ENCODE assay signal across 21 cellular contexts in genomic region chr18:24103622-24104021, GRCh38. TPM values are rescaled to one million over a fixed set of nuclear protein-coding genes. Genes with fewer than 3 reads are reported as not detected.
DNase-seq lines count a peak whose midpoint lies in the region; ATAC-seq and TF ChIP-seq lines count a peak whose summit lies in the region.
"Had no signal": no experiment of that assay in that cellular context is flagged by ENCODE, and none has a peak within 500 bp of the region (broad histone marks: within the 10 kb centered on the region; RNA-seq: fewer than 3 reads in every experiment).

No MANE protein-coding gene starts in this region.

- no peaks in the 10 kb centered on the region for H3K27me3 ChIP-seq in SK-N-SH (ENCODE audit: insufficient read depth)

- H3K9me2 ChIP-seq in SK-N-SH, result no peaks in the 10 kb centered on the region

- no peak overlapping the region for H3K4me3 Mint-ChIP-seq in stimulated activated naive CD8-positive, alpha-beta T cell treated with anti-CD3 and anti-CD28 coated beads, Interleukin-15, Interleukin-2, amounts not matched to agents 100 ng/mL and 50 ng/mL, for 24 hours
- H3K4me3 Mint-ChIP-seq in stimulated activated naive CD8-positive, alpha-beta T cell treated with anti-CD3 and anti-CD28 coated beads, Interleukin-15, amount 100 ng/mL, for 72 hours, result no peak overlapping the region
- no peak overlapping the region for H3K4me3 Mint-ChIP-seq in stimulated activated effector memory CD8-positive, alpha-beta T cell treated with anti-CD3 and anti-CD28 coated beads, Interleukin-12 subunit alpha, Interleukin-12 subunit beta, amount 100 ng/mL, for 72 hours

- TF ChIP-seq EP300 in SK-N-SH (IDR thresholded peaks at IDR 0.05; ENCODE audit: borderline replicate concordance in 1 of 2, low read depth in 1 of 2, low read length in 1 of 2), result peak in 1 of 2 experiments; percentile 92; a peak in 2 of 4 replicates

- H3K27ac ChIP-seq in SK-N-SH (ENCODE audit: low read depth in 2 of 2, low read length in 1 of 2), result peak overlapping the region in 1 of 2 experiments; percentile 44; a peak in 2 of 4 replicates
- H3K27ac ChIP-seq: A549 had no signal

- H3K36me3 ChIP-seq in SK-N-SH (replicated peaks in 1 of 2; ENCODE audit: control insufficient read depth in 1 of 2, insufficient read depth in 2 of 2, low read length in 1 of 2), result peaks cover 0 to 2% of the 10 kb centered on the region in 2 experiments

- H3K9ac ChIP-seq in SK-N-SH, result no peak overlapping the region

- H3K27ac Mint-ChIP-seq in stimulated activated naive CD8-positive, alpha-beta T cell treated with anti-CD3 and anti-CD28 coated beads, Interleukin-15, Interleukin-2, amounts not matched to agents 100 ng/mL and 50 ng/mL, for 24 hours, result peak overlapping the region; percentile 61
- no peak overlapping the region for H3K27ac Mint-ChIP-seq in stimulated activated naive CD8-positive, alpha-beta T cell treated with anti-CD3 and anti-CD28 coated beads, Interleukin-15, amount 100 ng/mL, for 72 hours
- H3K27ac Mint-ChIP-seq in stimulated activated effector memory CD8-positive, alpha-beta T cell treated with anti-CD3 and anti-CD28 coated beads, Interleukin-12 subunit alpha, Interleukin-12 subunit beta, amount 100 ng/mL, for 72 hours, result peak overlapping the region; percentile 73

- WGBS in SK-N-SH (ENCODE audit: low lambda C conversion rate), result 41% methylated on average over 4 of the region's 4 CpGs

- TF ChIP-seq CTCF in SK-N-SH (IDR thresholded peaks at IDR 0.05) (no peak), fibroblast of mammary gland (conservative IDR thresholded peaks at IDR 0.05; ENCODE audit: control insufficient read depth, insufficient read depth, low read depth, low read length) (no peak)

- no peak for ATAC-seq in stimulated activated naive CD8-positive, alpha-beta T cell treated with anti-CD3 and anti-CD28 coated beads, Interleukin-15, amount 100 ng/mL, for 72 hours
- no peak for ATAC-seq in stimulated activated effector memory CD8-positive, alpha-beta T cell treated with anti-CD3 and anti-CD28 coated beads, Interleukin-12 subunit alpha, Interleukin-12 subunit beta, amount 100 ng/mL, for 72 hours
- ATAC-seq in GM19328 (IDR thresholded peaks at IDR 0.05; ENCODE audit: unreplicated experiment), result no peak
- ATAC-seq: A549 had no signal

- DNase-seq in stimulated activated naive CD8-positive, alpha-beta T cell treated with anti-CD3 and anti-CD28 coated beads, Interleukin-15, amount 100 ng/mL, for 72 hours, result no peak
- DNase-seq in SK-N-SH (peak; percentile 78), fibroblast of mammary gland (ENCODE audit: low read depth) (peak; percentile 14), DMS79 (lab: John Stamatoyannopoulos, UW) (no peak)
- no peak for DNase-seq in stimulated activated effector memory CD8-positive, alpha-beta T cell treated with anti-CD3 and anti-CD28 coated beads, Interleukin-12 subunit alpha, Interleukin-12 subunit beta, amount 100 ng/mL, for 72 hours (ENCODE audit: low spot score in 2 of 2)
- no peak for DNase-seq in central memory CD4-positive, alpha-beta T cell
- DNase-seq: C1 segment of cervical spinal cord, Calu3, H7, Karpas-422, NCI-H1092, NCI-H1417 treated with DMSO at 0.1 percent for 48 hours, NCI-H187 treated with DMSO at 0.1 percent for 48 hours, NCI-H2171 treated with DMSO at 0.1 percent for 48 hours, NCI-H446, NCI-H524 treated with DMSO at 0.1 percent for 48 hours, NCI-H774, SIG-M5 had no signal

- no peaks in the 10 kb centered on the region for H4K20me1 ChIP-seq in SK-N-SH (ENCODE audit: insufficient read depth)

- no peak overlapping the region for H3K4me2 ChIP-seq in SK-N-SH
- H3K4me2 ChIP-seq: A549 had no signal

- peaks cover 0 to 13% of the 10 kb centered on the region in 2 experiments; a peak in 2 of 4 replicates for H3K4me1 ChIP-seq in SK-N-SH (ENCODE audit: control insufficient read depth in 1 of 2, insufficient read depth in 2 of 2, low read depth in 1 of 2, low read length in 1 of 2)
- H3K4me1 ChIP-seq: A549 had no signal

- no peaks in the 10 kb centered on the region for H3K4me1 Mint-ChIP-seq in stimulated activated naive CD8-positive, alpha-beta T cell treated with anti-CD3 and anti-CD28 coated beads, Interleukin-15, Interleukin-2, amounts not matched to agents 100 ng/mL and 50 ng/mL, for 24 hours (ENCODE audit: low read depth)
- peaks cover 16% of the 10 kb centered on the region for H3K4me1 Mint-ChIP-seq in stimulated activated naive CD8-positive, alpha-beta T cell treated with anti-CD3 and anti-CD28 coated beads, Interleukin-15, amount 100 ng/mL, for 72 hours
- peaks cover 54% of the 10 kb centered on the region for H3K4me1 Mint-ChIP-seq in stimulated activated effector memory CD8-positive, alpha-beta T cell treated with anti-CD3 and anti-CD28 coated beads, Interleukin-12 subunit alpha, Interleukin-12 subunit beta, amount 100 ng/mL, for 72 hours

- CTCF ChIA-PET in SK-N-SH (lab: Yijun Ruan, JAX), result interaction anchor here (0.7 kb wide), 1 partner anchor 1999 kb away, joined by 3 read pairs; no protein-coding TSS in a partner anchor

- H3K4me3 ChIP-seq in SK-N-SH (ENCODE audit: low read depth in 2 of 2, low read length in 1 of 2) (no peak overlapping the region), fibroblast of mammary gland (ENCODE audit: control insufficient read depth, low read depth, low read length) (no peak overlapping the region)
- H3K4me3 ChIP-seq: A549 had no signal

- peaks cover 35% of the 10 kb centered on the region for H3K36me3 Mint-ChIP-seq in stimulated activated naive CD8-positive, alpha-beta T cell treated with anti-CD3 and anti-CD28 coated beads, Interleukin-15, Interleukin-2, amounts not matched to agents 100 ng/mL and 50 ng/mL, for 24 hours (ENCODE audit: low read depth)
- peaks cover 66% of the 10 kb centered on the region for H3K36me3 Mint-ChIP-seq in stimulated activated effector memory CD8-positive, alpha-beta T cell treated with anti-CD3 and anti-CD28 coated beads, Interleukin-12 subunit alpha, Interleukin-12 subunit beta, amount 100 ng/mL, for 72 hours

- no peak for TF ChIP-seq RAD21 in SK-N-SH (IDR thresholded peaks at IDR 0.05; ENCODE audit: low read length)

- no peak overlapping the region for H2AFZ ChIP-seq in SK-N-SH (ENCODE audit: low read depth)

- H3K9me3 ChIP-seq in SK-N-SH, result no peaks in the 10 kb centered on the region
- H3K9me3 ChIP-seq: A549 had no signal

- H3K79me2 ChIP-seq in SK-N-SH (ENCODE audit: insufficient read depth), result no peaks in the 10 kb centered on the region

- POLR2A ChIA-PET in SK-N-SH (lab: Yijun Ruan, JAX), result interaction anchor here (1.0 kb wide), 1 partner anchor 35 kb away, joined by 3 read pairs; the partner anchor contains the start of gene CABYR

- H3F3A ChIP-seq in SK-N-SH (replicated peaks; ENCODE audit: insufficient read depth), result peaks cover 5% of the 10 kb centered on the region

- no peaks in the 10 kb centered on the region for H3K9me3 Mint-ChIP-seq in stimulated activated naive CD8-positive, alpha-beta T cell treated with anti-CD3 and anti-CD28 coated beads, Interleukin-15, Interleukin-2, amounts not matched to agents 100 ng/mL and 50 ng/mL, for 24 hours
- no peaks in the 10 kb centered on the region for H3K9me3 Mint-ChIP-seq in stimulated activated naive CD8-positive, alpha-beta T cell treated with anti-CD3 and anti-CD28 coated beads, Interleukin-15, amount 100 ng/mL, for 72 hours
- H3K9me3 Mint-ChIP-seq in stimulated activated effector memory CD8-positive, alpha-beta T cell treated with anti-CD3 and anti-CD28 coated beads, Interleukin-12 subunit alpha, Interleukin-12 subunit beta, amount 100 ng/mL, for 72 hours, result no peaks in the 10 kb centered on the region

- no peaks in the 10 kb centered on the region for H3K27me3 Mint-ChIP-seq in stimulated activated naive CD8-positive, alpha-beta T cell treated with anti-CD3 and anti-CD28 coated beads, Interleukin-15, Interleukin-2, amounts not matched to agents 100 ng/mL and 50 ng/mL, for 24 hours
- no peaks in the 10 kb centered on the region for H3K27me3 Mint-ChIP-seq in stimulated activated naive CD8-positive, alpha-beta T cell treated with anti-CD3 and anti-CD28 coated beads, Interleukin-15, amount 100 ng/mL, for 72 hours

TF ChIP-seq in SK-N-SH, 30 proteins besides CTCF, POLR2A, EP300 and RAD21:
- TF ChIP-seq TEAD4 (IDR thresholded peaks at IDR 0.05; ENCODE audit: borderline replicate concordance, insufficient read depth) (no peak), PBX3 (IDR thresholded peaks at IDR 0.05) (peak; percentile 62), CHD2 (IDR thresholded peaks at IDR 0.05; ENCODE audit: low read length, partially characterized antibody) (peak; percentile 43), ELF1 (IDR thresholded peaks at IDR 0.05) (no peak), JUND (IDR thresholded peaks at IDR 0.05) (no peak), RCOR1 (IDR thresholded peaks at IDR 0.05; ENCODE audit: low read length) (peak; percentile 53; the same call in 1 of the 2 replicates), FOXJ3 (CRISPR knock-in tag; IDR thresholded peaks at IDR 0.05) (no peak), NFIC (IDR thresholded peaks at IDR 0.05; ENCODE audit: borderline replicate concordance) (no peak), GATA2 (CRISPR knock-in tag; IDR thresholded peaks at IDR 0.05) (peak; percentile 52)
TF ChIP-seq in SK-N-SH: peak in this region for 4.

RNA-seq across cellular contexts. Expression of gene CABYR, which starts 35.2 kb away (rescaled TPM):
- 15.0 and 15.2 TPM in 2 replicates for polyA plus RNA-seq in SK-N-SH (2012; rRNA removed)
- 13.3 TPM in 2 replicates for polyA plus RNA-seq in SK-N-SH (2012; cell fraction: cytosol; rRNA removed)
- 16.6 and 25.4 TPM in 2 replicates for polyA plus RNA-seq in SK-N-SH (2012; cell fraction: nucleus; rRNA removed)

Comparison
In these comparisons a context has a peak if more than half of its experiments do, and no peak if none do; other contexts are left out.
1. H3K27ac Mint-ChIP-seq: peak in stimulated activated naive CD8-positive, alpha-beta T cell treated with anti-CD3 and anti-CD28 coated beads, Interleukin-15, Interleukin-2, amounts not matched to agents 100 ng/mL and 50 ng/mL, for 24 hours (single experiment) and stimulated activated effector memory CD8-positive, alpha-beta T cell treated with anti-CD3 and anti-CD28 coated beads, Interleukin-12 subunit alpha, Interleukin-12 subunit beta, amount 100 ng/mL, for 72 hours (single experiment); none in stimulated activated naive CD8-positive, alpha-beta T cell treated with anti-CD3 and anti-CD28 coated beads, Interleukin-15, amount 100 ng/mL, for 72 hours (0 of 2).
2. DNase-seq: peak in SK-N-SH (single experiment) and fibroblast of mammary gland (single experiment); none in stimulated activated naive CD8-positive, alpha-beta T cell treated with anti-CD3 and anti-CD28 coated beads, Interleukin-15, amount 100 ng/mL, for 72 hours (0 of 2), stimulated activated effector memory CD8-positive, alpha-beta T cell treated with anti-CD3 and anti-CD28 coated beads, Interleukin-12 subunit alpha, Interleukin-12 subunit beta, amount 100 ng/mL, for 72 hours (0 of 2), DMS79 (single experiment) and central memory CD4-positive, alpha-beta T cell (single experiment).